22 cellular contexts compared by ENCODE assay signal in the genomic region with DNA sequence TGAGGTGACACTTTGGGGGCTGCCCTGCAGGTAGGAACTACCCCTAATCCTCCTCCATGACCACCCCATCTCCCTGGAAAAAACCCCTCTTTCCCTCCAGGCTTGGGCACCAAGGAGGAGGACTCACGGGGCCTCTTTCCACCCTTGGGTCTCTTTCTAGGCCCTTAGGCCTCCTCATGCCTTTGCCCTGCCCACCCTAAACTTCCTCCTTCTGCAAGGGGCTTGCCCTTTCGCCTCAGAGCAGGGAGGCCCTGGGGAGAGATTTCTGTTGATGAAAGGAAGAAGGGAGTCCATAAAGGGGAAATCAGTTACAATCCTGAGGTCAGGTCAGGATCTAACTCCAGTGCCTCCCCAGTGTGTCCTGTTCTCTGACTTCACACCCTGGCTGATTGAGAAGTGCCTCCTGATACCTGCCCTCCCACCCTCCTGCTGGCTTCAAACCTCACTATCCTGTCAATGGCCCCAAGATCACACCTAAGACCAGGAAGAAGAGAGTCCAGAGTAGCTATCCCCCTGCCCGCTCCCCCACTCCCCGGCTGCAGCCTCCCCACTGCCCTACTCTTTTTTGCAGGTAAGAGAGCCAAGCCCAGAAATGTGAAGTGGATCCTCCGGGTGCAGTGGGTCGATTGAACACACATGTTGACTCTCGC. TPM values are rescaled to one million over a fixed set of nuclear protein-coding genes. Genes with fewer than 3 reads are reported as not detected.
DNase-seq lines count a peak whose midpoint lies in the region; ATAC-seq and TF ChIP-seq lines count a peak whose summit lies in the region.
"Had no signal": no experiment of that assay in that cellular context is flagged by ENCODE, and none has a peak within 500 bp of the region (broad histone marks: within the 10 kb centered on the region; RNA-seq: fewer than 3 reads in every experiment).

No MANE protein-coding gene starts in this region.

- H3K4me2 ChIP-seq in mammary epithelial cell (ENCODE audit: insufficient read depth, low read depth, low read length) = no peak overlapping the region

- H3K27ac ChIP-seq in ascending aorta = peak overlapping the region; percentile 28 to 91
- peak overlapping the region; percentile 95 to 99 (median 98) for H3K27ac ChIP-seq in gastrocnemius medialis
- H3K27ac ChIP-seq in mammary epithelial cell (ENCODE audit: insufficient read depth, low read depth, low read length) = no peak overlapping the region
- H3K27ac ChIP-seq: brain microvascular endothelial cell, left lung, sigmoid colon, vagina had no signal

- TF ChIP-seq POLR2A in NB4 (IDR thresholded peaks at IDR 0.05; ENCODE audit: extremely low read depth, insufficient read length) = no peak
- TF ChIP-seq POLR2A in gastrocnemius medialis (IDR thresholded peaks at IDR 0.05) = no peak

- H4K20me1 ChIP-seq in mammary epithelial cell (ENCODE audit: insufficient read depth, low read length) = no peaks in the 10 kb centered on the region

- no peaks in the 10 kb centered on the region for H3K27me3 ChIP-seq in ascending aorta
- H3K27me3 ChIP-seq in gastrocnemius medialis = no peaks in the 10 kb centered on the region
- H3K27me3 ChIP-seq in mammary epithelial cell (ENCODE audit: insufficient read depth, low read length) = no peaks in the 10 kb centered on the region
- H3K27me3 ChIP-seq: brain microvascular endothelial cell, left lung, sigmoid colon, vagina had no signal

- H3K4me3 ChIP-seq in NB4 (ENCODE audit: low read depth, low read length) = no peak overlapping the region
- H3K4me3 ChIP-seq in ascending aorta = no peak overlapping the region
- peak overlapping the region in 1 of 4 donors; percentile 40 for H3K4me3 ChIP-seq in gastrocnemius medialis
- H3K4me3 ChIP-seq in mammary epithelial cell (replicated peaks in 1 of 3; ENCODE audit: insufficient read depth in 1 of 3, low read depth in 2 of 3, low read length in 3 of 3) = no peak overlapping the region
- H3K4me3 ChIP-seq: K562, left lung, sigmoid colon, vagina had no signal

- peaks cover 30 to 60% of the 10 kb centered on the region in 2 donors for H3K4me1 ChIP-seq in ascending aorta
- H3K4me1 ChIP-seq in gastrocnemius medialis = peaks cover 85 to 95% of the 10 kb centered on the region in 2 donors
- no peaks in the 10 kb centered on the region for H3K4me1 ChIP-seq in mammary epithelial cell (ENCODE audit: insufficient read depth, low read length)

- no peaks in the 10 kb centered on the region for H3K36me3 ChIP-seq in ascending aorta
- no peaks in the 10 kb centered on the region for H3K36me3 ChIP-seq in gastrocnemius medialis
- H3K36me3 ChIP-seq in mammary epithelial cell (ENCODE audit: insufficient read depth, low read length) = no peaks in the 10 kb centered on the region
- H3K36me3 ChIP-seq: brain microvascular endothelial cell, left lung, sigmoid colon, vagina had no signal

- no peaks in the 10 kb centered on the region for H3K9me3 ChIP-seq in ascending aorta
- no peaks in the 10 kb centered on the region for H3K9me3 ChIP-seq in gastrocnemius medialis
- H3K9me3 ChIP-seq in mammary epithelial cell (replicated peaks; ENCODE audit: insufficient read depth, low read length) = no peaks in the 10 kb centered on the region
- H3K9me3 ChIP-seq: left lung, sigmoid colon, vagina had no signal

- H3K9ac ChIP-seq in mammary epithelial cell (ENCODE audit: insufficient read depth, low read length) = no peak overlapping the region

- no TSS peak for BruUV-seq in mammary epithelial cell (replicated peaks; lab: Mats Ljungman, UMichigan)

- intact Hi-C loops in ascending aorta (cut with DNase I) = no loop called here
- intact Hi-C loops in gastrocnemius medialis (cut with DNase I; ENCODE audit: low total_unique reads) = loop anchor here (10.0 kb wide), 1 partner anchor 1335 kb away; no protein-coding TSS in a partner anchor
- intact Hi-C loops in mammary epithelial cell (cut with micrococcal nuclease) = no loop called here

- in situ Hi-C loops in gastrocnemius medialis (cut with MboI; ENCODE audit: low sequenced_read_pairs in 4 of 4) = no loop called here
- in situ Hi-C loops in mammary epithelial cell (cut with MboI; ENCODE audit: low sequenced_read_pairs in 2 of 2) = no loop called here

- no peak for TF ChIP-seq CTCF in NB4 (IDR thresholded peaks at IDR 0.05; ENCODE audit: low read depth, low read length)
- no peak for TF ChIP-seq CTCF in ascending aorta (IDR thresholded peaks at IDR 0.05)
- TF ChIP-seq CTCF in gastrocnemius medialis (IDR thresholded peaks at IDR 0.05 in 4 of 5, conservative IDR thresholded peaks at IDR 0.05 in 1 of 5) = no peak
- no peak for TF ChIP-seq CTCF in mammary epithelial cell (conservative IDR thresholded peaks at IDR 0.05 in 1 of 2, IDR thresholded peaks at IDR 0.05 in 1 of 2; ENCODE audit: extremely low read depth in 1 of 2, insufficient read depth in 1 of 2, low read depth in 1 of 2, low read length in 2 of 2)

- no peaks in the 10 kb centered on the region for H3K79me2 ChIP-seq in mammary epithelial cell (ENCODE audit: insufficient read depth, low read length)

- WGBS in mammary epithelial cell (ENCODE audit: low coverage, missing lambda C conversion rate) = 84% methylated on average over 7 of the region's 7 CpGs

- dilution Hi-C loops in mammary epithelial cell (cut with HindIII; ENCODE audit: low sequenced_read_pairs) = no loop called here

- ATAC-seq in gastrocnemius medialis (no peak), GM21619 (IDR thresholded peaks at IDR 0.05; ENCODE audit: unreplicated experiment) (no peak)
- ATAC-seq: K562, left lung had no signal

- CTCF ChIA-PET in mammary epithelial cell (lab: Charles Lee; ENCODE audit: low non-redundant PET) = no interaction called here

- no peak overlapping the region for H2AFZ ChIP-seq in mammary epithelial cell (ENCODE audit: low read depth, low read length)

- peak; percentile 41 for DNase-seq in CD1c-positive myeloid dendritic cell (ENCODE audit: extremely low spot score)
- DNase-seq in NB4 (ENCODE audit: low read depth) = peak; percentile 93
- no peak for DNase-seq in ascending aorta (ENCODE audit: low spot score in 2 of 2)
- peak in 1 of 2 donors; percentile 9 for DNase-seq in gastrocnemius medialis
- DNase-seq in effector CD8-positive, alpha-beta T cell (lab: John Stamatoyannopoulos, UW) = no peak
- no peak for DNase-seq in mammary epithelial cell
- no peak for DNase-seq in OCI-M1 (lab: John Stamatoyannopoulos, UW)
- DNase-seq: brain microvascular endothelial cell; erythroblast; HCEC 1CT; NCI-H1417 treated with DMSO at 0.1 percent for 48 hours; NCI-H82; stimulated activated CD4-positive, alpha-beta T cell treated with anti-CD3 and anti-CD28 coated beads, Interleukin-2, amount 100 ng/mL, for 24 hours; T-helper 1 cell had no signal

RNA-seq across cellular contexts. Expression of a gene that starts 16.7 kb away (rescaled TPM):
- 1,334 TPM for total RNA-seq in ascending aorta
- total RNA-seq in gastrocnemius medialis = 100 to 1,000 TPM; 407 to 670 (median 484) TPM
- 10 to 100 TPM in 1 of 2 donors, under 1 TPM in 1; 0.80 to 20.0 TPM for total RNA-seq in mammary epithelial cell
- polyA plus RNA-seq in mammary epithelial cell = 0.46 TPM
- polyA minus RNA-seq in mammary epithelial cell = 11.9 TPM

RNA-seq across cellular contexts. Expression of a gene that starts 49.5 kb away (rescaled TPM):
- total RNA-seq in ascending aorta (not detected), gastrocnemius medialis (under 1 TPM in 1 of 4 donors, not detected in 3; 0.25 TPM), mammary epithelial cell (not detected)
- polyA plus RNA-seq in mammary epithelial cell = not detected
- not detected for polyA minus RNA-seq in mammary epithelial cell
- total RNA-seq: activated CD8-positive, alpha-beta memory T cell treated with anti-CD3 and anti-CD28 coated beads for 36 hours; dermis microvascular lymphatic vessel endothelial cell; K562; osteocyte; vagina had no signal
- polyA plus RNA-seq: K562 had no signal

Comparison
In these comparisons a context has a peak if more than half of its experiments do, and no peak if none do; other contexts are left out.
1. DNase-seq: peak in CD1c-positive myeloid dendritic cell (single experiment) and NB4 (single experiment); none in ascending aorta (0 of 2), effector CD8-positive, alpha-beta T cell (single experiment), mammary epithelial cell (single experiment) and OCI-M1 (single experiment).
2. RNA of a gene that starts 16.7 kb away (total RNA-seq): 1,334 TPM in ascending aorta (single experiment) and 407 to 670 TPM in gastrocnemius medialis; 0.80 to 20.0 TPM in mammary epithelial cell; every median in the first group is over 10 times any median in the second.